8 cellular contexts compared by ENCODE assay signal in genomic region chr16:54936979-54937672, GRCh38. TPM values are rescaled to one million over a fixed set of nuclear protein-coding genes. Genes with fewer than 3 reads are reported as not detected.
DNase-seq lines count a peak whose midpoint lies in the region; ATAC-seq and TF ChIP-seq lines count a peak whose summit lies in the region.

No MANE protein-coding gene starts in this region.

- ATAC-seq in PC-3 (no peak), HG02642 (IDR thresholded peaks at IDR 0.05; ENCODE audit: poor library complexity, unreplicated experiment) (no peak), GM19452 (IDR thresholded peaks at IDR 0.05; ENCODE audit: unreplicated experiment) (no peak)

- H3K4me2 ChIP-seq in PC-3 (ENCODE audit: low read length): no peak overlapping the region

- DNase-seq in GM04503 (ENCODE audit: low read depth): peak; percentile 42
- DNase-seq in PC-3: no peak
- peak; percentile 58 for DNase-seq in fibroblast of the aortic adventitia (ENCODE audit: low read depth)
- DNase-seq in pons (ENCODE audit: low spot score): peak; percentile 59
- no peak for DNase-seq in NCI-H345 (lab: John Stamatoyannopoulos, UW)
- DNase-seq in NCI-H1436 (lab: John Stamatoyannopoulos, UW): no peak

- no TSS peak for BruUV-seq in PC-3 (replicated peaks; lab: Mats Ljungman, UMichigan)

- H3K27me3 ChIP-seq in PC-3 (ENCODE audit: low read length): peaks cover 49% of the 10 kb centered on the region

- POLR2A ChIA-PET in PC-3 (lab: Charles Lee; ENCODE audit: unreplicated experiment): no interaction called here

- H2AFZ ChIP-seq in PC-3 (ENCODE audit: low read length): no peak overlapping the region

- TF ChIP-seq CTCF in PC-3 (conservative IDR thresholded peaks at IDR 0.05; ENCODE audit: low read depth, low read length): peak; percentile 45; the same call in 1 of the 2 replicates
- TF ChIP-seq CTCF in fibroblast of the aortic adventitia (IDR thresholded peaks at IDR 0.05; ENCODE audit: insufficient read depth, low read length): peak; percentile 71

- H3K4me3 ChIP-seq in PC-3 (ENCODE audit: low read length): no peak overlapping the region
- peak overlapping the region; percentile 53 for H3K4me3 ChIP-seq in fibroblast of the aortic adventitia (ENCODE audit: low read depth, low read length)

- no peaks in the 10 kb centered on the region for H3K9me3 ChIP-seq in PC-3 (ENCODE audit: low read length)

- intact Hi-C loops in PC-3 (cut with micrococcal nuclease): no loop called here

- H3K36me3 ChIP-seq in PC-3 (ENCODE audit: low read depth, low read length): no peaks in the 10 kb centered on the region

- H4K20me1 ChIP-seq in PC-3 (ENCODE audit: low read length): no peaks in the 10 kb centered on the region

- no peaks in the 10 kb centered on the region for H3F3A ChIP-seq in PC-3 (ENCODE audit: low read length, unreplicated experiment)

- CTCF ChIA-PET in PC-3 (lab: Charles Lee): no interaction called here

- H3K27ac ChIP-seq in PC-3 (ENCODE audit: low read length): no peak overlapping the region

- H3K4me1 ChIP-seq in PC-3 (ENCODE audit: insufficient read depth, low read length): no peaks in the 10 kb centered on the region

- H3K79me2 ChIP-seq in PC-3 (ENCODE audit: low read length): no peaks in the 10 kb centered on the region

- H3K9me2 ChIP-seq in PC-3 (replicated peaks; ENCODE audit: low read length): no peaks in the 10 kb centered on the region

- H3K9ac ChIP-seq in PC-3 (ENCODE audit: low read length): no peak overlapping the region

RNA-seq across cellular contexts. Expression of gene IRX5, which starts 6.5 kb away (rescaled TPM):
- total RNA-seq in PC-3 (2014; rRNA removed) (0.22 TPM in 1 of 2 replicates, not detected in the other), fibroblast of the aortic adventitia (ENCODE audit: low replicate concordance) (0.27 and 2.5 TPM in 2 replicates)

Comparison
In these comparisons a context has a peak if more than half of its experiments do, and no peak if none do; other contexts are left out.
1. DNase-seq: peak in GM04503 (single experiment), fibroblast of the aortic adventitia (single experiment) and pons (single experiment); none in PC-3 (single experiment), NCI-H345 (single experiment) and NCI-H1436 (single experiment).